9 cellular contexts compared by ENCODE assay signal in the genomic region with DNA sequence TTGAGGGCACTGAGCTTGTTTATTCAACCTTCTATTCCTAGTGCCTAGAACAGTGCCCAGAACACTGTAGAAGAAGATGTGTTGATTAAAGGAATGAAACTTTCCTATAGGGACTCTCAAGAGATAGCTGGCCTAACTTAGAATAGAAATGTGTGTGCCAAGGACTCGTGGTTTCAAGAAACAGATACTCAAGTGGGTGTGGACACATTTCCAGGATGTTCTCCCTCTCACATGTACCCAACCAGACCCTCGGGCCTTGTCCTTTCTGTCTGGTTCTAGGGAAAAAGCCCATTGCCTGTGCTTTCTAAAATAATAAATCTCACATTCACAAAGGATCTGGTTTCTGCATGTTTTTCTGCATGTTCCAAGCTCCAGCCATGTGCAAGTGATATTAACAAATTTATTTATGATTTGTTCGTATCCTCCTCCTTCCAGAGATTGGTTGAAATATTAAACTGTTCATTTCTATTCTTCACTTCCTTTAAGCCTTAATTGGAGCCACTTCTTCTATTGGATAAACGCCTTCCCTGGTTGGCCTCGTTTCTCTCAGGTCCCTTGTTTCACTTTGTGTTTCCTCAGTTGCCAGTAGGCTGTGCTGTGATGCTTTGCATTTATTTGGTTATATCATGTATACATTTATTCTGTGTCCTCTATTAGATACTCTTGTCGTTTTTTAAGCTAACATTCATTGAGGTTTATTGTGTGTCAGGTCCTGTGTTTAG.
DNase-seq lines count a peak whose midpoint lies in the region; ATAC-seq and TF ChIP-seq lines count a peak whose summit lies in the region.
"Had no signal": no experiment of that assay in that cellular context is flagged by ENCODE, and none has a peak within 500 bp of the region (broad histone marks: within the 10 kb centered on the region; RNA-seq: fewer than 3 reads in every experiment).

No MANE protein-coding gene starts in this region.

- H3K9me3 Mint-ChIP-seq in CD4-positive, alpha-beta T cell: no peaks in the 10 kb centered on the region
- H3K9me3 Mint-ChIP-seq in HFFc6 (0 out of 2 replicates have a peak, but pooled peaks cover 4% of the 10 kb centered on the region), memory B cell (no peaks in the 10 kb centered on the region)

- H3K4me1 Mint-ChIP-seq in CD4-positive, alpha-beta T cell (ENCODE audit: low read depth): peaks cover 27% of the 10 kb centered on the region
- peaks cover 66% of the 10 kb centered on the region for H3K4me1 Mint-ChIP-seq in HFFc6 (ENCODE audit: low read depth)
- H3K4me1 Mint-ChIP-seq in memory B cell: peaks cover 21% of the 10 kb centered on the region

- H3K27ac Mint-ChIP-seq in CD4-positive, alpha-beta T cell: no peak overlapping the region
- peak overlapping the region; percentile 9 for H3K27ac Mint-ChIP-seq in HFFc6
- peak overlapping the region; percentile 19 for H3K27ac Mint-ChIP-seq in memory B cell

- H3K9me3 ChIP-seq in CD4-positive, alpha-beta T cell (ENCODE audit: control insufficient read depth, low read length): no peaks in the 10 kb centered on the region

- peak; percentile 63 for ATAC-seq in CD4-positive, alpha-beta T cell (ENCODE audit: poor library complexity)
- peak; percentile 98 for ATAC-seq in SK-N-SH treated with all-trans-retinoic acid at 6 μM for 48 hours
- no peak for ATAC-seq in memory B cell (ENCODE audit: low read depth)
- no peak for ATAC-seq in HG03139 (IDR thresholded peaks at IDR 0.05; ENCODE audit: unreplicated experiment)

- POLR2A ChIA-PET in CD4-positive, alpha-beta T cell (lab: Charles Lee): interaction anchor here (1.0 to 1.2 kb wide), 2 partner anchors 17 to 25 kb away, joined by 3 read pairs; no protein-coding TSS in a partner anchor

- H3K27me3 Mint-ChIP-seq in CD4-positive, alpha-beta T cell: no peaks in the 10 kb centered on the region
- H3K27me3 Mint-ChIP-seq in HFFc6 (ENCODE audit: insufficient read depth): no peaks in the 10 kb centered on the region
- no peaks in the 10 kb centered on the region for H3K27me3 Mint-ChIP-seq in memory B cell
- H3K27me3 Mint-ChIP-seq: naive B cell had no signal

- CTCF ChIA-PET in CD4-positive, alpha-beta T cell (lab: Charles Lee): interaction anchor here (0.6 to 4.1 kb wide), 13 partner anchors 9 to 842 kb away, joined by 3 to 77 read pairs (median 6); no protein-coding TSS in a partner anchor

- peak; percentile 26 for TF ChIP-seq CTCF in CD4-positive, alpha-beta T cell (IDR thresholded peaks at IDR 0.05)
- peak; percentile 85 for TF ChIP-seq CTCF in HFFc6 (IDR thresholded peaks at IDR 0.05)

- H3K27me3 ChIP-seq in CD4-positive, alpha-beta T cell (ENCODE audit: control insufficient read depth, insufficient read depth, low read length): no peaks in the 10 kb centered on the region

- H3K27ac ChIP-seq in CD4-positive, alpha-beta T cell (ENCODE audit: low read depth, low read length): no peak overlapping the region

- no peaks in the 10 kb centered on the region for H3K36me3 Mint-ChIP-seq in CD4-positive, alpha-beta T cell (ENCODE audit: low read depth)
- H3K36me3 Mint-ChIP-seq in HFFc6 (ENCODE audit: low read depth): peaks cover 5% of the 10 kb centered on the region
- peaks cover 7% of the 10 kb centered on the region for H3K36me3 Mint-ChIP-seq in memory B cell

- DNase-seq in CD4-positive, alpha-beta T cell: peak in 5 of 10 experiments; percentile 9 to 23 (median 13)
- DNase-seq in HFFc6 (peak; percentile 78), dermis blood vessel endothelial cell (peak; percentile 74), memory B cell (ENCODE audit: low spot score in 2 of 2) (no peak), NCI-H1048 (lab: John Stamatoyannopoulos, UW) (no peak), cerebellar nuclear complex (lab: John Stamatoyannopoulos, UW) (no peak)
- DNase-seq: naive B cell had no signal

- no peak overlapping the region for H3K4me3 Mint-ChIP-seq in CD4-positive, alpha-beta T cell
- H3K4me3 Mint-ChIP-seq in HFFc6 (peak overlapping the region; percentile 3), memory B cell (no peak overlapping the region)

- intact Hi-C loops in CD4-positive, alpha-beta T cell (cut with DNase I, micrococcal nuclease): loop anchor here (1.0 to 10.0 kb wide), 4 partner anchors 200 to 335 kb away; no protein-coding TSS in a partner anchor

TF ChIP-seq in SK-N-SH treated with all-trans-retinoic acid at 6 μM for 48 hours, 23 proteins besides CTCF, POLR2A, EP300 and RAD21:
- no peak for TF ChIP-seq ZC3H10 (CRISPR knock-in tag; IDR thresholded peaks at IDR 0.05)
- TF ChIP-seq, protein P1, sequence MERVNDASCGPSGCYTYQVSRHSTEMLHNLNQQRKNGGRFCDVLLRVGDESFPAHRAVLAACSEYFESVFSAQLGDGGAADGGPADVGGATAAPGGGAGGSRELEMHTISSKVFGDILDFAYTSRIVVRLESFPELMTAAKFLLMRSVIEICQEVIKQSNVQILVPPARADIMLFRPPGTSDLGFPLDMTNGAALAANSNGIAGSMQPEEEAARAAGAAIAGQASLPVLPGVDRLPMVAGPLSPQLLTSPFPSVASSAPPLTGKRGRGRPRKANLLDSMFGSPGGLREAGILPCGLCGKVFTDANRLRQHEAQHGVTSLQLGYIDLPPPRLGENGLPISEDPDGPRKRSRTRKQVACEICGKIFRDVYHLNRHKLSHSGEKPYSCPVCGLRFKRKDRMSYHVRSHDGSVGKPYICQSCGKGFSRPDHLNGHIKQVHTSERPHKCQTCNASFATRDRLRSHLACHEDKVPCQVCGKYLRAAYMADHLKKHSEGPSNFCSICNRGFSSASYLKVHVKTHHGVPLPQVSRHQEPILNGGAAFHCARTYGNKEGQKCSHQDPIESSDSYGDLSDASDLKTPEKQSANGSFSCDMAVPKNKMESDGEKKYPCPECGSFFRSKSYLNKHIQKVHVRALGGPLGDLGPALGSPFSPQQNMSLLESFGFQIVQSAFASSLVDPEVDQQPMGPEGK (CRISPR knock-in tag; IDR thresholded peaks at IDR 0.05; ENCODE audit: borderline replicate concordance): no peak
- TF ChIP-seq, protein P2, sequence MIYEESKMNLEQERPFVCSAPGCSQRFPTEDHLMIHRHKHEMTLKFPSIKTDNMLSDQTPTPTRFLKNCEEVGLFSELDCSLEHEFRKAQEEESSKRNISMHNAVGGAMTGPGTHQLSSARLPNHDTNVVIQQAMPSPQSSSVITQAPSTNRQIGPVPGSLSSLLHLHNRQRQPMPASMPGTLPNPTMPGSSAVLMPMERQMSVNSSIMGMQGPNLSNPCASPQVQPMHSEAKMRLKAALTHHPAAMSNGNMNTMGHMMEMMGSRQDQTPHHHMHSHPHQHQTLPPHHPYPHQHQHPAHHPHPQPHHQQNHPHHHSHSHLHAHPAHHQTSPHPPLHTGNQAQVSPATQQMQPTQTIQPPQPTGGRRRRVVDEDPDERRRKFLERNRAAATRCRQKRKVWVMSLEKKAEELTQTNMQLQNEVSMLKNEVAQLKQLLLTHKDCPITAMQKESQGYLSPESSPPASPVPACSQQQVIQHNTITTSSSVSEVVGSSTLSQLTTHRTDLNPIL (CRISPR knock-in tag; IDR thresholded peaks at IDR 0.05; ENCODE audit: low read depth): no peak
- no peak for TF ChIP-seq OSR1 (CRISPR knock-in tag; IDR thresholded peaks at IDR 0.05)
- TF ChIP-seq RARB (CRISPR knock-in tag; IDR thresholded peaks at IDR 0.05): no peak
- TF ChIP-seq ZNF8 (CRISPR knock-in tag; IDR thresholded peaks at IDR 0.05): no peak

Comparison
In these comparisons a context has a peak if more than half of its experiments do, and no peak if none do; other contexts are left out.
1. ATAC-seq: peak in CD4-positive, alpha-beta T cell (single experiment) and SK-N-SH treated with all-trans-retinoic acid at 6 μM for 48 hours (single experiment); none in memory B cell (single experiment) and HG03139 (single experiment).
2. DNase-seq: peak in HFFc6 (single experiment) and dermis blood vessel endothelial cell (single experiment); none in memory B cell (0 of 2), NCI-H1048 (single experiment) and cerebellar nuclear complex (0 of 2).